ENCODE assay signal across 15 cellular contexts in genomic region chr6:42239333-42239732, GRCh38. TPM values are rescaled to one million over a fixed set of nuclear protein-coding genes. Genes with fewer than 3 reads are reported as not detected.
DNase-seq lines count a peak whose midpoint lies in the region; ATAC-seq and TF ChIP-seq lines count a peak whose summit lies in the region.
"Had no signal": no experiment of that assay in that cellular context is flagged by ENCODE, and none has a peak within 500 bp of the region (broad histone marks: within the 10 kb centered on the region; RNA-seq: fewer than 3 reads in every experiment).

No MANE protein-coding gene starts in this region.

- no peak overlapping the region for H3K4ac ChIP-seq in H9 (ENCODE audit: low read depth, low read length)
- no peak overlapping the region for H3K4ac ChIP-seq in mesendoderm (ENCODE audit: low read depth, low read length)

- no peak overlapping the region for H3T11ph ChIP-seq in H9 (ENCODE audit: low read length)

- H3K23ac ChIP-seq in H9 (ENCODE audit: insufficient read length, low read depth, low read length) (no peak overlapping the region), mesendoderm (ENCODE audit: low read length) (no peak overlapping the region)

- no peak overlapping the region for H3K18ac ChIP-seq in H9 (ENCODE audit: insufficient read length, low read depth, low read length)
- no peak overlapping the region for H3K18ac ChIP-seq in mesendoderm (ENCODE audit: low read length)

- H2AK5ac ChIP-seq in H9 (ENCODE audit: insufficient read length, low read length) (no peak overlapping the region), mesendoderm (ENCODE audit: low read length) (no peak overlapping the region)

- no peak for ATAC-seq in HG03025 (IDR thresholded peaks at IDR 0.05; ENCODE audit: low FRiP score, unreplicated experiment)
- no peak for ATAC-seq in GM21528 (IDR thresholded peaks at IDR 0.05; ENCODE audit: low FRiP score, unreplicated experiment)

- H3K56ac ChIP-seq in H9 (ENCODE audit: insufficient read length, low read depth, low read length) (no peak overlapping the region), mesendoderm (ENCODE audit: low read length) (no peak overlapping the region)

- H2AFZ ChIP-seq in H9 (ENCODE audit: low read length), result no peak overlapping the region

- whole genome bisulfite sequencing in H9 (ENCODE audit: extremely low coverage, insufficient read length, low lambda C conversion rate), result no CpG with 5 or more reads among the region's 5 CpGs
- WGBS in mesendoderm (ENCODE audit: extremely low coverage, insufficient coverage, low lambda C conversion rate), result no CpG with 5 or more reads among the region's 5 CpGs

- H3K36me3 ChIP-seq in adipocyte (ENCODE audit: control insufficient read depth, insufficient read depth, low read length, severe bottlenecking) (peaks cover 16% of the 10 kb centered on the region), mesendoderm (ENCODE audit: control insufficient read depth, insufficient read depth, low read length) (no peaks in the 10 kb centered on the region)

- H3K4me3 ChIP-seq in adipocyte (ENCODE audit: low read length) (peak overlapping the region; percentile 49), mesendoderm (ENCODE audit: low read length) (no peak overlapping the region)
- H3K4me3 ChIP-seq: ascending aorta, Peyer's patch, tibial artery had no signal

- H3K4me1 ChIP-seq in H9 (ENCODE audit: insufficient read depth, low read length), result no peaks in the 10 kb centered on the region; the same call in 1 of the 2 replicates
- H3K4me1 ChIP-seq in adipocyte (ENCODE audit: control insufficient read depth, insufficient read depth, low read length), result peaks cover 32% of the 10 kb centered on the region
- no peaks in the 10 kb centered on the region for H3K4me1 ChIP-seq in mesendoderm (ENCODE audit: control insufficient read depth, low read depth, low read length)
- H3K4me1 ChIP-seq: ascending aorta, Peyer's patch, tibial artery had no signal

- H3K23me2 ChIP-seq in H9 (ENCODE audit: insufficient read length, low read depth, low read length, poor library complexity, severe bottlenecking), result no peaks in the 10 kb centered on the region

- no peak overlapping the region; a peak in 1 of 5 replicates for H3K4me3 Mint-ChIP-seq in H9
- H3K4me3 Mint-ChIP-seq: memory B cell had no signal

- no peaks in the 10 kb centered on the region for H3K9me3 Mint-ChIP-seq in H9
- H3K9me3 Mint-ChIP-seq: memory B cell had no signal

- H3K79me1 ChIP-seq in H9 (ENCODE audit: insufficient read depth, low read depth, low read length, poor library complexity, severe bottlenecking) (no peaks in the 10 kb centered on the region), mesendoderm (ENCODE audit: low read length) (no peaks in the 10 kb centered on the region)

- H3K4me2 ChIP-seq in H9 (ENCODE audit: insufficient read depth, insufficient read length, low read length) (no peak overlapping the region), mesendoderm (ENCODE audit: low read length) (no peak overlapping the region)

- H3K79me2 ChIP-seq in H9 (ENCODE audit: insufficient read depth, low read length) (no peaks in the 10 kb centered on the region), mesendoderm (ENCODE audit: control insufficient read depth, insufficient read depth, low read length) (no peaks in the 10 kb centered on the region)

- H3K27ac ChIP-seq in H9 (ENCODE audit: insufficient read length, low read depth, low read length), result no peak overlapping the region
- H3K27ac ChIP-seq in mesendoderm (ENCODE audit: low read depth, low read length), result no peak overlapping the region
- H3K27ac ChIP-seq: ascending aorta, Peyer's patch, tibial artery had no signal

- no peak overlapping the region for H2BK20ac ChIP-seq in H9 (ENCODE audit: low read depth, low read length, poor library complexity, severe bottlenecking)

- TF ChIP-seq CTCF in H9 (conservative IDR thresholded peaks at IDR 0.05), result no peak

- H4K5ac ChIP-seq in H9 (ENCODE audit: insufficient read length, low read depth, low read length), result no peak overlapping the region
- no peak overlapping the region for H4K5ac ChIP-seq in mesendoderm (ENCODE audit: low read length)

- H3K14ac ChIP-seq in H9 (ENCODE audit: insufficient read depth, low read length), result no peak overlapping the region

- H2BK5ac ChIP-seq in H9 (ENCODE audit: insufficient read length, low read length) (no peak overlapping the region), mesendoderm (ENCODE audit: low read length) (no peak overlapping the region)

- peaks cover 37 to 40% of the 10 kb centered on the region in 2 experiments for H3K4me1 Mint-ChIP-seq in H9

- H3K9ac ChIP-seq in H9 (ENCODE audit: extremely low read depth, insufficient read length, low read length) (no peak overlapping the region), adipocyte (ENCODE audit: low read length) (peak overlapping the region; percentile 0), mesendoderm (ENCODE audit: low read length) (no peak overlapping the region)

- H4K8ac ChIP-seq in H9 (replicated peaks; ENCODE audit: insufficient read length, low read depth, low read length) (no peak overlapping the region), mesendoderm (ENCODE audit: low read depth, low read length) (no peak overlapping the region)

- H2BK15ac ChIP-seq in H9 (ENCODE audit: low read depth, low read length), result no peak overlapping the region
- H2BK15ac ChIP-seq in mesendoderm (replicated peaks; ENCODE audit: low read depth), result no peak overlapping the region

- H4K20me1 ChIP-seq in H9 (ENCODE audit: control insufficient read depth, insufficient read depth, insufficient read length), result no peaks in the 10 kb centered on the region

- H4K91ac ChIP-seq in H9 (ENCODE audit: insufficient read length, low read depth, low read length), result no peak overlapping the region

- H2BK120ac ChIP-seq in H9 (ENCODE audit: low read depth, low read length, poor library complexity, severe bottlenecking) (no peak overlapping the region), mesendoderm (ENCODE audit: low read depth, low read length) (no peak overlapping the region)

- H3K27me3 Mint-ChIP-seq in H9 (ENCODE audit: low read depth), result no peaks in the 10 kb centered on the region; the same call in 1 of the 2 replicates
- H3K27me3 Mint-ChIP-seq: memory B cell had no signal

- H3K27me3 ChIP-seq in H9 (ENCODE audit: insufficient read depth, low read length), result no peaks in the 10 kb centered on the region
- no peaks in the 10 kb centered on the region for H3K27me3 ChIP-seq in adipocyte (replicated peaks; ENCODE audit: control insufficient read depth, insufficient read depth, low read length)
- no peaks in the 10 kb centered on the region for H3K27me3 ChIP-seq in mesendoderm (ENCODE audit: insufficient read depth, low read length, poor library complexity)
- H3K27me3 ChIP-seq: ascending aorta, Peyer's patch, tibial artery had no signal

- peak; percentile 55 for DNase-seq in DMS 273 (lab: John Stamatoyannopoulos, UW; ENCODE audit: unreplicated experiment)
- DNase-seq in H9, result no peak
- DNase-seq in adipocyte (ENCODE audit: low read depth), result no peak
- DNase-seq in mesendoderm, result peak; percentile 57
- no peak for DNase-seq in stimulated activated CD4-positive, alpha-beta T cell treated with anti-CD3 and anti-CD28 coated beads, Interleukin-2, amount 100 ng/mL, for 48 hours
- DNase-seq in RKO (ENCODE audit: low spot score), result no peak
- DNase-seq: hippocampal formation, NCI-H187, Peyer's patch, T1000, tibial artery had no signal

- H3K9me3 ChIP-seq in H9 (ENCODE audit: control insufficient read depth, low read depth, low read length), result no peaks in the 10 kb centered on the region
- H3K9me3 ChIP-seq in adipocyte (ENCODE audit: control insufficient read depth, low read length), result no peaks in the 10 kb centered on the region
- H3K9me3 ChIP-seq: ascending aorta, Peyer's patch, tibial artery had no signal

- no peak overlapping the region for H2BK12ac ChIP-seq in H9 (ENCODE audit: insufficient read length, low read depth, low read length)

- H3K27ac Mint-ChIP-seq in H9, result peak overlapping the region; percentile 11 to 97 (median 81); a peak in 5 of 7 replicates
- H3K27ac Mint-ChIP-seq: memory B cell had no signal

- peaks cover 31 to 65% (median 50%) of the 10 kb centered on the region in 3 experiments; a peak in 6 of 7 replicates for H3K36me3 Mint-ChIP-seq in H9 (ENCODE audit: insufficient read depth in 1 of 3, low read depth in 3 of 3)

RNA-seq across cellular contexts. Expression of gene MRPS10, which starts 21.7 kb away (rescaled TPM):
- 33.9 and 36.3 TPM in 2 replicates for total RNA-seq in H9 (2021)
- 34.9 TPM for polyA plus RNA-seq in mesendoderm (2013, experiment 1 of 2)
- polyA plus RNA-seq in mesendoderm (2013, experiment 2 of 2), result 36.3 TPM

RNA-seq across cellular contexts. Expression of gene GUCA1B, which starts 44.6 kb away (rescaled TPM):
- 1.1 and 1.3 TPM in 2 replicates for total RNA-seq in H9 (2021)
- polyA plus RNA-seq in mesendoderm (2013, experiment 1 of 2), result 0.06 TPM
- 0.11 TPM for polyA plus RNA-seq in mesendoderm (2013, experiment 2 of 2)

Comparison
In these comparisons a context has a peak if more than half of its experiments do, and no peak if none do; other contexts are left out.
1. DNase-seq: peak in DMS 273 (single experiment) and mesendoderm (single experiment); none in H9 (single experiment), adipocyte (single experiment), stimulated activated CD4-positive, alpha-beta T cell treated with anti-CD3 and anti-CD28 coated beads, Interleukin-2, amount 100 ng/mL, for 48 hours (0 of 2) and RKO (single experiment).